30 cellular contexts compared by ENCODE assay signal in genomic region chr5:95432779-95433178, GRCh38. TPM values are rescaled to one million over a fixed set of nuclear protein-coding genes. Genes with fewer than 3 reads are reported as not detected.
"Had no signal": no experiment of that assay in that cellular context is flagged by ENCODE, and none has a peak within 500 bp of the region (broad histone marks: within the 10 kb centered on the region; RNA-seq: fewer than 3 reads in every experiment).

No MANE protein-coding gene starts in this region.

- H3K4me1 ChIP-seq: parathyroid adenoma, psoas muscle, stomach, thyroid gland, tibial nerve, upper lobe of left lung, vagina had no signal

- H2AFZ ChIP-seq: neural progenitor cell, parathyroid adenoma had no signal

- H3K36me3 ChIP-seq: neural progenitor cell, ovary, stomach, thoracic aorta, thyroid gland, tibial nerve, upper lobe of left lung, vagina had no signal

- H3K27me3 ChIP-seq: neural progenitor cell, ovary, stomach, thyroid gland, tibial nerve, upper lobe of left lung, vagina had no signal

- FAIRE-seq: urothelium cell line had no signal

- H3K9ac ChIP-seq: neural progenitor cell, parathyroid adenoma had no signal

- H3K79me2 ChIP-seq: parathyroid adenoma had no signal

- DNase-seq: natural killer cell; occipital lobe; ovary; posterior cingulate gyrus; psoas muscle; right cardiac atrium; stimulated activated CD4-positive, alpha-beta T cell treated with anti-CD3 and anti-CD28 coated beads, Interleukin-15, amount 100 ng/mL, for 24 hours; stimulated activated CD4-positive, alpha-beta T cell treated with anti-CD3 and anti-CD28 coated beads, Interleukin-2, amount 100 ng/mL, for 24 hours; stimulated activated CD4-positive, alpha-beta T cell treated with anti-CD3 and anti-CD28 coated beads, Interleukin-2, amount 100 ng/mL, for 48 hours; stimulated activated CD4-positive, alpha-beta T cell treated with anti-CD3 and anti-CD28 coated beads, Interleukin-4, amount 100 ng/mL, for 24 hours; stimulated activated naive B cell treated with anti-CD40 and anti-IgM and Interleukin-4, amounts not matched to agents 10 μg/mL and 1 μg/mL and 100 μg/mL, for 72 hours; stimulated activated naive CD4-positive, alpha-beta T cell treated with Interleukin-2 at 50 U/mL for 16 hours; stomach; thyroid gland; trophoblast cell; upper lobe of left lung had no signal

- H3K4me2 ChIP-seq: neural progenitor cell had no signal

- H3K9me3 ChIP-seq: ovary, psoas muscle, thoracic aorta, thyroid gland, upper lobe of left lung, vagina had no signal

- ATAC-seq: natural killer cell; psoas muscle; right cardiac atrium; sciatic nerve; stimulated activated effector memory CD8-positive, alpha-beta T cell treated with anti-CD3 and anti-CD28 coated beads, Interleukin-12 subunit alpha, Interleukin-12 subunit beta, amount 100 ng/mL, for 72 hours; stimulated activated naive B cell treated with anti-CD40 and anti-IgM and Interleukin-4, amounts not matched to agents 10 μg/mL and 1 μg/mL and 100 μg/mL, for 72 hours had no signal

- H3K27ac ChIP-seq: neural progenitor cell, ovary, parathyroid adenoma, psoas muscle, skin epidermis, stomach, thoracic aorta, thyroid gland, tibial nerve, upper lobe of left lung, vagina had no signal

- H3K4me3 ChIP-seq: neural progenitor cell, ovary, psoas muscle, skin epidermis, stomach, thoracic aorta, thyroid gland, tibial nerve, upper lobe of left lung, vagina had no signal

RNA-seq across cellular contexts. Expression of gene FAM81B, which starts 41.6 kb away (rescaled TPM):
- total RNA-seq: natural killer cell, osteoblast, progenitor cell of endocrine pancreas, psoas muscle, renal cortical epithelial cell, sciatic nerve, stomach, subcutaneous adipose tissue, thoracic aorta, tibial nerve, vagina had no signal
- polyA plus RNA-seq: neural cell, psoas muscle had no signal
